Comparison of ENCODE assay signal across 2 cellular contexts in the genomic region with DNA sequence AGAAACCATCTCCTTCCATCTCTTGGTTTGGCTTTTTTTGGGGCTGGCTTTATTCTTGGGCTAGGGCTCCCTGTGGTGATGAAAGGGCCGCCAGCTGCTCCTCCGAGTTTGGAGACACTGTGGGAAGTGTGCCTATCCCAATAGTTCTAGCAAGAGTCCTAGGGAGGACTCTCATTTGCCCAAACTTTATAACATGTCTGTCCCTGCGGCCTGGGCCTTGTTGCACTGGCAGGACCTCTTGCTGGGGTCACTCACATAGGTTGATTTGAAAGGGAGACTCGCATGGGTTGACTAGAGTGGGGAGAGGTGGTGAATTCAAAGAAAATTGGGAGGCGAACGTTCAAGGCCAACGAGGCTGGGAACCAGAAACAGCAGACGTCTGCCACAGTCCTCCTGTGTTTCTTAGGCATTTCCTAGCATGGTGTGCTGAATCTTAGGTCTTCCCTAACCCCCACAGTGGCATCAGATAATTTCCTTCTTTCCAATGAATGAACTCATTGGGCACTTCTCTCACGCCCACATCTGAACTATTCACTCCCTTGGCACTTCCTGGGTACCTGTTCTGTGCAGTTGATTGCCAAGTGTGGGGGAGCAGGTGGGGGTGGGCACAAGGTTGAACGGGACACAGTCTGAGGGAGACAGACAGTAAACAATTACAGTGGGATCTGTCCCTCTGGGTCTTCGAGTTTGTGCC.
TF ChIP-seq lines count a peak whose summit lies in the region.

No MANE protein-coding gene starts in this region.

TF ChIP-seq in Ishikawa, 13 proteins besides CTCF, POLR2A, EP300 and RAD21:
- TF ChIP-seq, protein P1, sequence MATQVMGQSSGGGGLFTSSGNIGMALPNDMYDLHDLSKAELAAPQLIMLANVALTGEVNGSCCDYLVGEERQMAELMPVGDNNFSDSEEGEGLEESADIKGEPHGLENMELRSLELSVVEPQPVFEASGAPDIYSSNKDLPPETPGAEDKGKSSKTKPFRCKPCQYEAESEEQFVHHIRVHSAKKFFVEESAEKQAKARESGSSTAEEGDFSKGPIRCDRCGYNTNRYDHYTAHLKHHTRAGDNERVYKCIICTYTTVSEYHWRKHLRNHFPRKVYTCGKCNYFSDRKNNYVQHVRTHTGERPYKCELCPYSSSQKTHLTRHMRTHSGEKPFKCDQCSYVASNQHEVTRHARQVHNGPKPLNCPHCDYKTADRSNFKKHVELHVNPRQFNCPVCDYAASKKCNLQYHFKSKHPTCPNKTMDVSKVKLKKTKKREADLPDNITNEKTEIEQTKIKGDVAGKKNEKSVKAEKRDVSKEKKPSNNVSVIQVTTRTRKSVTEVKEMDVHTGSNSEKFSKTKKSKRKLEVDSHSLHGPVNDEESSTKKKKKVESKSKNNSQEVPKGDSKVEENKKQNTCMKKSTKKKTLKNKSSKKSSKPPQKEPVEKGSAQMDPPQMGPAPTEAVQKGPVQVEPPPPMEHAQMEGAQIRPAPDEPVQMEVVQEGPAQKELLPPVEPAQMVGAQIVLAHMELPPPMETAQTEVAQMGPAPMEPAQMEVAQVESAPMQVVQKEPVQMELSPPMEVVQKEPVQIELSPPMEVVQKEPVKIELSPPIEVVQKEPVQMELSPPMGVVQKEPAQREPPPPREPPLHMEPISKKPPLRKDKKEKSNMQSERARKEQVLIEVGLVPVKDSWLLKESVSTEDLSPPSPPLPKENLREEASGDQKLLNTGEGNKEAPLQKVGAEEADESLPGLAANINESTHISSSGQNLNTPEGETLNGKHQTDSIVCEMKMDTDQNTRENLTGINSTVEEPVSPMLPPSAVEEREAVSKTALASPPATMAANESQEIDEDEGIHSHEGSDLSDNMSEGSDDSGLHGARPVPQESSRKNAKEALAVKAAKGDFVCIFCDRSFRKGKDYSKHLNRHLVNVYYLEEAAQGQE (IDR thresholded peaks at IDR 0.05; ENCODE audit: low read depth), result no peak
- TF ChIP-seq NFIC (IDR thresholded peaks at IDR 0.05), result 0 out of 2 replicates have a peak, but pooled peaks have one; percentile 20

TF ChIP-seq in H1, 55 proteins besides CTCF, POLR2A, EP300 and RAD21:
- TF ChIP-seq BACH1 (IDR thresholded peaks at IDR 0.05; ENCODE audit: low read length), result no peak
- TF ChIP-seq BRCA1 (IDR thresholded peaks at IDR 0.05; ENCODE audit: low read depth, low read length), result no peak
- TF ChIP-seq NRF1 (IDR thresholded peaks at IDR 0.05; ENCODE audit: low read depth, low read length), result no peak
- TF ChIP-seq SIX5 (IDR thresholded peaks at IDR 0.05; ENCODE audit: low read depth, low read length), result no peak
- no peak for TF ChIP-seq NANOG (IDR thresholded peaks at IDR 0.05; ENCODE audit: insufficient read depth, low read depth, low read length, poor library complexity, severe bottlenecking)
- TF ChIP-seq, protein P2, sequence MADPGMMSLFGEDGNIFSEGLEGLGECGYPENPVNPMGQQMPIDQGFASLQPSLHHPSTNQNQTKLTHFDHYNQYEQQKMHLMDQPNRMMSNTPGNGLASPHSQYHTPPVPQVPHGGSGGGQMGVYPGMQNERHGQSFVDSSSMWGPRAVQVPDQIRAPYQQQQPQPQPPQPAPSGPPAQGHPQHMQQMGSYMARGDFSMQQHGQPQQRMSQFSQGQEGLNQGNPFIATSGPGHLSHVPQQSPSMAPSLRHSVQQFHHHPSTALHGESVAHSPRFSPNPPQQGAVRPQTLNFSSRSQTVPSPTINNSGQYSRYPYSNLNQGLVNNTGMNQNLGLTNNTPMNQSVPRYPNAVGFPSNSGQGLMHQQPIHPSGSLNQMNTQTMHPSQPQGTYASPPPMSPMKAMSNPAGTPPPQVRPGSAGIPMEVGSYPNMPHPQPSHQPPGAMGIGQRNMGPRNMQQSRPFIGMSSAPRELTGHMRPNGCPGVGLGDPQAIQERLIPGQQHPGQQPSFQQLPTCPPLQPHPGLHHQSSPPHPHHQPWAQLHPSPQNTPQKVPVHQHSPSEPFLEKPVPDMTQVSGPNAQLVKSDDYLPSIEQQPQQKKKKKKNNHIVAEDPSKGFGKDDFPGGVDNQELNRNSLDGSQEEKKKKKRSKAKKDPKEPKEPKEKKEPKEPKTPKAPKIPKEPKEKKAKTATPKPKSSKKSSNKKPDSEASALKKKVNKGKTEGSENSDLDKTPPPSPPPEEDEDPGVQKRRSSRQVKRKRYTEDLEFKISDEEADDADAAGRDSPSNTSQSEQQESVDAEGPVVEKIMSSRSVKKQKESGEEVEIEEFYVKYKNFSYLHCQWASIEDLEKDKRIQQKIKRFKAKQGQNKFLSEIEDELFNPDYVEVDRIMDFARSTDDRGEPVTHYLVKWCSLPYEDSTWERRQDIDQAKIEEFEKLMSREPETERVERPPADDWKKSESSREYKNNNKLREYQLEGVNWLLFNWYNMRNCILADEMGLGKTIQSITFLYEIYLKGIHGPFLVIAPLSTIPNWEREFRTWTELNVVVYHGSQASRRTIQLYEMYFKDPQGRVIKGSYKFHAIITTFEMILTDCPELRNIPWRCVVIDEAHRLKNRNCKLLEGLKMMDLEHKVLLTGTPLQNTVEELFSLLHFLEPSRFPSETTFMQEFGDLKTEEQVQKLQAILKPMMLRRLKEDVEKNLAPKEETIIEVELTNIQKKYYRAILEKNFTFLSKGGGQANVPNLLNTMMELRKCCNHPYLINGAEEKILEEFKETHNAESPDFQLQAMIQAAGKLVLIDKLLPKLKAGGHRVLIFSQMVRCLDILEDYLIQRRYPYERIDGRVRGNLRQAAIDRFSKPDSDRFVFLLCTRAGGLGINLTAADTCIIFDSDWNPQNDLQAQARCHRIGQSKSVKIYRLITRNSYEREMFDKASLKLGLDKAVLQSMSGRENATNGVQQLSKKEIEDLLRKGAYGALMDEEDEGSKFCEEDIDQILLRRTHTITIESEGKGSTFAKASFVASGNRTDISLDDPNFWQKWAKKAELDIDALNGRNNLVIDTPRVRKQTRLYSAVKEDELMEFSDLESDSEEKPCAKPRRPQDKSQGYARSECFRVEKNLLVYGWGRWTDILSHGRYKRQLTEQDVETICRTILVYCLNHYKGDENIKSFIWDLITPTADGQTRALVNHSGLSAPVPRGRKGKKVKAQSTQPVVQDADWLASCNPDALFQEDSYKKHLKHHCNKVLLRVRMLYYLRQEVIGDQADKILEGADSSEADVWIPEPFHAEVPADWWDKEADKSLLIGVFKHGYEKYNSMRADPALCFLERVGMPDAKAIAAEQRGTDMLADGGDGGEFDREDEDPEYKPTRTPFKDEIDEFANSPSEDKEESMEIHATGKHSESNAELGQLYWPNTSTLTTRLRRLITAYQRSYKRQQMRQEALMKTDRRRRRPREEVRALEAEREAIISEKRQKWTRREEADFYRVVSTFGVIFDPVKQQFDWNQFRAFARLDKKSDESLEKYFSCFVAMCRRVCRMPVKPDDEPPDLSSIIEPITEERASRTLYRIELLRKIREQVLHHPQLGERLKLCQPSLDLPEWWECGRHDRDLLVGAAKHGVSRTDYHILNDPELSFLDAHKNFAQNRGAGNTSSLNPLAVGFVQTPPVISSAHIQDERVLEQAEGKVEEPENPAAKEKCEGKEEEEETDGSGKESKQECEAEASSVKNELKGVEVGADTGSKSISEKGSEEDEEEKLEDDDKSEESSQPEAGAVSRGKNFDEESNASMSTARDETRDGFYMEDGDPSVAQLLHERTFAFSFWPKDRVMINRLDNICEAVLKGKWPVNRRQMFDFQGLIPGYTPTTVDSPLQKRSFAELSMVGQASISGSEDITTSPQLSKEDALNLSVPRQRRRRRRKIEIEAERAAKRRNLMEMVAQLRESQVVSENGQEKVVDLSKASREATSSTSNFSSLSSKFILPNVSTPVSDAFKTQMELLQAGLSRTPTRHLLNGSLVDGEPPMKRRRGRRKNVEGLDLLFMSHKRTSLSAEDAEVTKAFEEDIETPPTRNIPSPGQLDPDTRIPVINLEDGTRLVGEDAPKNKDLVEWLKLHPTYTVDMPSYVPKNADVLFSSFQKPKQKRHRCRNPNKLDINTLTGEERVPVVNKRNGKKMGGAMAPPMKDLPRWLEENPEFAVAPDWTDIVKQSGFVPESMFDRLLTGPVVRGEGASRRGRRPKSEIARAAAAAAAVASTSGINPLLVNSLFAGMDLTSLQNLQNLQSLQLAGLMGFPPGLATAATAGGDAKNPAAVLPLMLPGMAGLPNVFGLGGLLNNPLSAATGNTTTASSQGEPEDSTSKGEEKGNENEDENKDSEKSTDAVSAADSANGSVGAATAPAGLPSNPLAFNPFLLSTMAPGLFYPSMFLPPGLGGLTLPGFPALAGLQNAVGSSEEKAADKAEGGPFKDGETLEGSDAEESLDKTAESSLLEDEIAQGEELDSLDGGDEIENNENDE (IDR thresholded peaks at IDR 0.05; ENCODE audit: insufficient replicate concordance, low read length), result no peak
